Comparison of ENCODE assay signal across 9 cellular contexts in genomic region chr16:30567991-30568638, GRCh38. TPM values are rescaled to one million over a fixed set of nuclear protein-coding genes. Genes with fewer than 3 reads are reported as not detected.
DNase-seq lines count a peak whose midpoint lies in the region; ATAC-seq, FAIRE-seq and TF ChIP-seq lines count a peak whose summit lies in the region.
"Had no signal": no experiment of that assay in that cellular context is flagged by ENCODE, and none has a peak within 500 bp of the region (broad histone marks: within the 10 kb centered on the region; RNA-seq: fewer than 3 reads in every experiment).

No MANE protein-coding gene starts in this region.

- peaks cover 12 to 34% (median 24%) of the 10 kb centered on the region in 4 donors for H3K4me1 ChIP-seq in transverse colon

- CTCF ChIA-PET in Calu3 (lab: Charles Lee): interaction anchor here (0.7 kb wide), 1 partner anchor 70 kb away, joined by 7 read pairs; no protein-coding TSS in a partner anchor

- intact Hi-C loops in transverse colon (cut with DNase I; ENCODE audit: low total_unique reads) (no loop called here), Calu3 (cut with micrococcal nuclease; ENCODE audit: unreplicated experiment) (no loop called here)

- H3K4me1 Mint-ChIP-seq in Calu3 (ENCODE audit: low read depth, unreplicated experiment): peaks cover 27% of the 10 kb centered on the region

- no peaks in the 10 kb centered on the region for H3K27me3 ChIP-seq in transverse colon

- in situ Hi-C loops in transverse colon (cut with MboI; ENCODE audit: low pct_ligation_motif_present in 1 of 4, low pct_unique_long_range_greater_than_20kb in 1 of 4, low sequenced_read_pairs in 3 of 4): loop anchor here in 1 of 4 donors (25.0 kb wide), 1 partner anchor 131 kb away; the partner anchor contains the start of genes DCTPP1 and SEPHS2

- peak overlapping the region; percentile 29 to 69 (median 48) for H3K27ac ChIP-seq in transverse colon

- TF ChIP-seq EP300 in transverse colon (IDR thresholded peaks at IDR 0.05; ENCODE audit: low read depth): no peak

- no peaks in the 10 kb centered on the region for H3K9me3 ChIP-seq in transverse colon

- no peak overlapping the region for H3K4me3 ChIP-seq in transverse colon

- DNase-seq in GM12892 (ENCODE audit: insufficient read length) (peak; percentile 37), HS-5 (ENCODE audit: low read depth) (peak; percentile 62), T-helper 22 cell (ENCODE audit: low read depth) (peak; percentile 33), fibroblast of gingiva (ENCODE audit: low read depth) (peak; percentile 82), transverse colon (peak; percentile 46), Calu3 (no peak)

- BruUV-seq in Calu3 (replicated peaks; lab: Mats Ljungman, UMichigan): no TSS peak

- peak; percentile 82 for FAIRE-seq in GM12892 (lab: Jason Lieb, UNC)
- FAIRE-seq: TTC549 had no signal

- no peak for ATAC-seq in GM18511 (IDR thresholded peaks at IDR 0.05; ENCODE audit: unreplicated experiment)
- no peak for ATAC-seq in HG03520 (IDR thresholded peaks at IDR 0.05; ENCODE audit: unreplicated experiment)

- H3K36me3 ChIP-seq in transverse colon: no peaks in the 10 kb centered on the region

- no peak for TF ChIP-seq POLR2A in GM12892 (IDR thresholded peaks at IDR 0.05; ENCODE audit: low read depth, low read length)
- TF ChIP-seq POLR2A in transverse colon (IDR thresholded peaks at IDR 0.05): no peak

- H3K4me3 Mint-ChIP-seq in Calu3 (ENCODE audit: low read depth, unreplicated experiment): no peak overlapping the region

- H3K36me3 Mint-ChIP-seq in Calu3 (ENCODE audit: insufficient read depth, unreplicated experiment): peaks cover 24% of the 10 kb centered on the region

- peaks cover 11% of the 10 kb centered on the region for H3K27me3 Mint-ChIP-seq in Calu3 (ENCODE audit: unreplicated experiment)

- WGBS in transverse colon (ENCODE audit: low coverage in 1 of 2), 2 donors: 25 to 42% methylated on average over 1 to 6 of the region's 6 CpGs

- H3K27ac Mint-ChIP-seq in Calu3 (ENCODE audit: unreplicated experiment): no peak overlapping the region

- H3K9me3 Mint-ChIP-seq in Calu3 (ENCODE audit: low read depth, unreplicated experiment): no peaks in the 10 kb centered on the region

- TF ChIP-seq CTCF in transverse colon (IDR thresholded peaks at IDR 0.05) (no peak), Calu3 (IDR thresholded peaks at IDR 0.05; ENCODE audit: unreplicated experiment) (no peak)

RNA-seq across cellular contexts. Expression of gene ZNF688, which starts 3.4 kb away (rescaled TPM):
- polyA plus RNA-seq in GM12892 (2012; ENCODE audit: missing spikeins): 4.9 TPM
- 10 to 100 TPM; 22.9 to 64.3 (median 43.5) TPM for total RNA-seq in transverse colon
- 11.8 and 13.5 TPM in 2 replicates for total RNA-seq in Calu3 (2022)

RNA-seq across cellular contexts. Expression of gene ZNF764, which starts 9.9 kb away (rescaled TPM):
- polyA plus RNA-seq in GM12892 (2012; ENCODE audit: missing spikeins): 3.1 TPM
- total RNA-seq in transverse colon: 10 to 100 TPM; 17.9 to 48.0 (median 23.2) TPM
- 16.5 and 16.7 TPM in 2 replicates for total RNA-seq in Calu3 (2022)

RNA-seq across cellular contexts. Expression of gene ZNF785, which starts 17.4 kb away (rescaled TPM):
- polyA plus RNA-seq in GM12892 (2012; ENCODE audit: missing spikeins): 5.9 TPM
- total RNA-seq in transverse colon (100 to 1,000 TPM in 1 of 4 donors, 10 to 100 TPM in 3; 17.2 to 131 (median 20.5) TPM), Calu3 (2022) (22.2 and 22.9 TPM in 2 replicates)

RNA-seq across cellular contexts. Expression of gene ZNF747, which starts 33.5 kb away (rescaled TPM):
- 4.3 TPM for polyA plus RNA-seq in GM12892 (2012; ENCODE audit: missing spikeins)
- total RNA-seq in transverse colon (10 to 100 TPM; 16.0 to 25.7 (median 16.8) TPM), Calu3 (2022) (12.3 and 15.4 TPM in 2 replicates)

RNA-seq across cellular contexts. Expression of gene ZNF768, which starts 41.7 kb away (rescaled TPM):
- 10.6 TPM for polyA plus RNA-seq in GM12892 (2012; ENCODE audit: missing spikeins)
- total RNA-seq in transverse colon (100 to 1,000 TPM in 1 of 4 donors, 10 to 100 TPM in 3; 54.7 to 116 (median 74.9) TPM), Calu3 (2022) (40.8 and 42.6 TPM in 2 replicates)
